ENCODE assay signal across 8 cellular contexts in genomic region chr11:67402192-67402839, GRCh38. TPM values are rescaled to one million over a fixed set of nuclear protein-coding genes. Genes with fewer than 3 reads are reported as not detected.
A peak's percentile ranks its signal among the peaks of the same experiment; 100 is the strongest.
DNase-seq lines count a peak whose midpoint lies in the region; ATAC-seq, FAIRE-seq and TF ChIP-seq lines count a peak whose summit lies in the region.
"Not testable (repeated sequence)": the region's sequence is repeated elsewhere in the genome, so short reads cannot be mapped to it uniquely, and the experiment has no call there.

No MANE protein-coding gene starts in this region.

- not testable (repeated sequence) for ATAC-seq in T-cell (replicated peaks in 1 of 4); HepG2

- not testable (repeated sequence) for H3K27me3 Mint-ChIP-seq in Caco-2 (ENCODE audit: insufficient read depth, unreplicated experiment); T-cell

- in situ Hi-C loops in HepG2 (cut with HindIII; ENCODE audit: extremely low pct_ligation_motif_present, low pct_unique_long_range_greater_than_20kb), result loop anchor here (5.0 kb wide), 2 partner anchors 65 to 105 kb away; partner anchors contain the start of genes CDK2AP2, PITPNM1 and TMEM134

- H3K27ac Mint-ChIP-seq in Caco-2 (ENCODE audit: unreplicated experiment), result peak overlapping the region; percentile 74
- H3K27ac Mint-ChIP-seq in T-cell, result peak overlapping the region; percentile 96

- peaks cover 42% of the 10 kb centered on the region for H4K20me1 ChIP-seq in Loucy (ENCODE audit: insufficient read depth, low read length, poor library complexity, severe bottlenecking)
- H4K20me1 ChIP-seq in HepG2 (ENCODE audit: insufficient read depth, low read length), result not testable (repeated sequence)

- not testable (repeated sequence) for H3F3A ChIP-seq in Loucy (ENCODE audit: low read depth)

- not testable (repeated sequence) for H3K4me3 Mint-ChIP-seq in Caco-2 (ENCODE audit: unreplicated experiment)
- H3K4me3 Mint-ChIP-seq in T-cell, result peak overlapping the region; percentile 74 to 97 (median 96)

- not testable (repeated sequence) for H3K9me3 Mint-ChIP-seq in Caco-2 (ENCODE audit: unreplicated experiment); T-cell

- CTCF ChIA-PET in Caco-2 (lab: Charles Lee), result interaction anchor here (0.5 to 2.5 kb wide), 30 partner anchors 10 to 546 kb away, joined by 3 to 73 read pairs (median 10); partner anchors contain the start of genes AIP, CARNS1, CLCF1 and CORO1B
- CTCF ChIA-PET in T-cell (lab: Charles Lee), result interaction anchor here in 1 of 2 donors (0.6 to 2.1 kb wide), 14 partner anchors 11 to 936 kb away, joined by 3 to 17 read pairs (median 8); partner anchors contain the start of genes AIP, POLD4, PTPRCAP and RAD9A
- CTCF ChIA-PET in HepG2 (lab: Yijun Ruan, JAX; ENCODE audit: low intra/inter-chr PET ratio, low total read pairs), result interaction anchor here (1.0 kb wide), 2 partner anchors 81 to 104 kb away, joined by 3 to 6 read pairs; partner anchors contain the start of genes AIP and PITPNM1

- H3K4me2 ChIP-seq in Loucy (ENCODE audit: low read depth, low read length, poor library complexity, severe bottlenecking), result peak overlapping the region; percentile 98
- H3K4me2 ChIP-seq in HepG2 (ENCODE audit: low read depth, low read length), result peak overlapping the region; percentile 71
- peak overlapping the region; percentile 67 for H3K4me2 ChIP-seq in parathyroid adenoma (ENCODE audit: low read length)

- H3K36me3 Mint-ChIP-seq in Caco-2 (ENCODE audit: insufficient read depth, unreplicated experiment), result peaks cover 42% of the 10 kb centered on the region
- peaks cover 19% of the 10 kb centered on the region for H3K36me3 Mint-ChIP-seq in T-cell

- H3K9ac ChIP-seq in Loucy (ENCODE audit: low read depth, low read length, poor library complexity, severe bottlenecking) (peak overlapping the region; percentile 99), HepG2 (ENCODE audit: insufficient read depth, low read depth, low read length) (peak overlapping the region; percentile 60; the same call in 1 of the 2 replicates)
- not testable (repeated sequence) for H3K9ac ChIP-seq in parathyroid adenoma

- not testable (repeated sequence) for FAIRE-seq in HepG2 (lab: Jason Lieb, UNC)

- peaks cover 15% of the 10 kb centered on the region for H3K36me3 ChIP-seq in Caco-2 (ENCODE audit: control insufficient read depth, insufficient read depth, low read length)
- peaks cover 21% of the 10 kb centered on the region; the same call in 1 of the 2 replicates for H3K36me3 ChIP-seq in Loucy (ENCODE audit: insufficient read depth, low read length)
- H3K36me3 ChIP-seq in adrenal gland (replicated peaks in 1 of 2), result peaks cover 0 to 24% of the 10 kb centered on the region in 2 donors
- peaks cover 13 to 19% of the 10 kb centered on the region in 2 experiments; a peak in 3 of 5 replicates for H3K36me3 ChIP-seq in HepG2 (replicated peaks in 1 of 2; ENCODE audit: control insufficient read depth in 1 of 2, insufficient read depth in 2 of 2, low read length in 2 of 2)
- H3K36me3 ChIP-seq in parathyroid adenoma (ENCODE audit: control insufficient read depth, insufficient read depth, low read length), result not testable (repeated sequence)
- peaks cover 21 to 24% of the 10 kb centered on the region in 2 donors for H3K36me3 ChIP-seq in thyroid gland

- H3K27ac ChIP-seq in adrenal gland (peak overlapping the region in 3 of 5 donors; percentile 36 to 99 (median 88)), epithelial cell of prostate (peak overlapping the region; percentile 88), HepG2 (ENCODE audit: extremely low read length, insufficient read depth, low read length) (peak overlapping the region; percentile 79), parathyroid adenoma (peak overlapping the region; percentile 57), thyroid gland (peak overlapping the region; percentile 24 to 85 (median 81))

- H3K79me2 ChIP-seq in Loucy (ENCODE audit: insufficient read depth, low read length), result peaks cover 92% of the 10 kb centered on the region
- peaks cover 14% of the 10 kb centered on the region for H3K79me2 ChIP-seq in HepG2 (ENCODE audit: insufficient read depth, low read length)
- not testable (repeated sequence) for H3K79me2 ChIP-seq in parathyroid adenoma

- not testable (repeated sequence) for TF ChIP-seq POLR2A in adrenal gland (IDR thresholded peaks at IDR 0.05); HepG2 (IDR thresholded peaks at IDR 0.05; ENCODE audit: insufficient read depth in 1 of 2, low read depth in 2 of 2, low read length in 2 of 2); thyroid gland (IDR thresholded peaks at IDR 0.05)

- DNase-seq in Caco-2; T-cell; epithelial cell of prostate (ENCODE audit: low read depth, low spot score); HepG2 (ENCODE audit: low spot score); thyroid gland: not testable (repeated sequence)
- DNase-seq in adrenal gland, result peak in 1 of 7 donors; percentile 45

- H3K9me2 ChIP-seq in Loucy (replicated peaks; ENCODE audit: low read depth, low read length), result not testable (repeated sequence)

- 50 to 55% (median 51%) methylated on average over 19 of the region's 19 CpGs for WGBS in adrenal gland, 4 donors
- 67% methylated on average over 18 of the region's 19 CpGs for WGBS in HepG2 (ENCODE audit: low lambda C conversion rate)
- 60 to 62% methylated on average over 19 of the region's 19 CpGs for WGBS in thyroid gland, 2 donors

- not testable (repeated sequence) for H3K4me1 Mint-ChIP-seq in Caco-2 (ENCODE audit: low read depth, unreplicated experiment)
- peaks cover 63 to 76% (median 67%) of the 10 kb centered on the region in 3 donors for H3K4me1 Mint-ChIP-seq in T-cell

- TF ChIP-seq EP300 in HepG2 (IDR thresholded peaks at IDR 0.05; ENCODE audit: low read depth in 2 of 2, low read length in 2 of 2); HepG2 (CRISPR knock-in tag; IDR thresholded peaks at IDR 0.05; ENCODE audit: borderline replicate concordance): not testable (repeated sequence)

- TF ChIP-seq RAD21 in HepG2 (CRISPR knock-in tag; IDR thresholded peaks at IDR 0.05), result not testable (repeated sequence)

- intact Hi-C loops in Caco-2 (cut with micrococcal nuclease; ENCODE audit: unreplicated experiment), result loop anchor here (1.0 to 5.0 kb wide), 3 partner anchors 19 to 105 kb away; partner anchors contain the start of genes AIP, CDK2AP2 and PITPNM1
- intact Hi-C loops in adrenal gland (cut with DNase I); HepG2 (cut with micrococcal nuclease; ENCODE audit: unreplicated experiment); thyroid gland (cut with DNase I): not testable (repeated sequence)

- H3K9me3 ChIP-seq in Caco-2; Loucy (ENCODE audit: insufficient read depth, low read depth, low read length); adrenal gland (replicated peaks in 1 of 3); HepG2 (ENCODE audit: low read length); parathyroid adenoma (ENCODE audit: control insufficient read depth, low read length); thyroid gland: not testable (repeated sequence)

- BruUV-seq in Caco-2 (replicated peaks; lab: Mats Ljungman, UMichigan) (TSS peak; percentile 44), HepG2 (replicated peaks; lab: Mats Ljungman, UMichigan) (TSS peak; percentile 89)

- TF ChIP-seq CTCF in Caco-2 (IDR thresholded peaks at IDR 0.05; ENCODE audit: insufficient read depth in 1 of 2, low read depth in 1 of 2, low read length in 1 of 2, severe bottlenecking in 1 of 2, unreplicated experiment in 1 of 2); Loucy (conservative IDR thresholded peaks at IDR 0.05; ENCODE audit: low read length); HepG2 (CRISPR knock-in tag; IDR thresholded peaks at IDR 0.05); parathyroid adenoma (IDR thresholded peaks at IDR 0.05); thyroid gland (IDR thresholded peaks at IDR 0.05): not testable (repeated sequence)
- peak in 1 of 6 experiments; percentile 10 for TF ChIP-seq CTCF in adrenal gland (IDR thresholded peaks at IDR 0.05)

- peaks cover 14% of the 10 kb centered on the region for H3K4me1 ChIP-seq in Caco-2
- peaks cover 78% of the 10 kb centered on the region for H3K4me1 ChIP-seq in Loucy (ENCODE audit: insufficient read depth, low read length, poor library complexity, severe bottlenecking)
- peaks cover 19 to 41% of the 10 kb centered on the region in 2 donors for H3K4me1 ChIP-seq in adrenal gland (replicated peaks in 1 of 2)
- H3K4me1 ChIP-seq in HepG2 (ENCODE audit: insufficient read depth, low read length), result peaks cover 58% of the 10 kb centered on the region
- H3K4me1 ChIP-seq in parathyroid adenoma, result not testable (repeated sequence)
- H3K4me1 ChIP-seq in thyroid gland, result peaks cover 37 to 59% of the 10 kb centered on the region in 2 donors

- not testable (repeated sequence) for H3K4me3 ChIP-seq in Caco-2 (ENCODE audit: low read depth, low read length)
- H3K4me3 ChIP-seq in Loucy (ENCODE audit: low read length, poor library complexity, severe bottlenecking) (peak overlapping the region; percentile 89), adrenal gland (peak overlapping the region in 1 of 4 donors; percentile 99), HepG2 (replicated peaks in 1 of 3; ENCODE audit: insufficient read depth in 1 of 3, low read depth in 2 of 3, low read length in 3 of 3) (peak overlapping the region; percentile 42 to 54 (median 51)), parathyroid adenoma (ENCODE audit: low read depth, low read length) (peak overlapping the region; percentile 37), thyroid gland (replicated peaks in 1 of 3) (peak overlapping the region in 1 of 3 donors; percentile 9)

- not testable (repeated sequence) for H2AFZ ChIP-seq in Loucy (ENCODE audit: low read length); HepG2 (ENCODE audit: low read length)
- H2AFZ ChIP-seq in parathyroid adenoma, result peak overlapping the region; percentile 73

- not testable (repeated sequence) for H3K27me3 ChIP-seq in Caco-2 (replicated peaks; ENCODE audit: control insufficient read depth, insufficient read depth, low read length); Loucy (ENCODE audit: insufficient read depth, low read length, poor library complexity, severe bottlenecking); adrenal gland; HepG2 (ENCODE audit: control insufficient read depth in 1 of 2, insufficient read depth in 2 of 2, low read length in 2 of 2); parathyroid adenoma (ENCODE audit: control insufficient read depth, insufficient read depth, low read length); thyroid gland

- POLR2A ChIA-PET in Caco-2 (lab: Charles Lee), result interaction anchor here (0.6 to 2.8 kb wide), 23 partner anchors 9 to 283 kb away, joined by 3 to 63 read pairs (median 6); partner anchors contain the start of genes AIP, GSTP1, KDM2A and POLD4
- POLR2A ChIA-PET in T-cell (lab: Charles Lee), result interaction anchor here (0.6 to 1.7 kb wide), 6 partner anchors 11 to 1747 kb away, joined by 3 to 10 read pairs (median 4); partner anchors contain the start of gene PTPRCAP (in 1 of the 2)
- POLR2A ChIA-PET in HepG2 (lab: Yijun Ruan, JAX), result interaction anchor here (0.6 to 6.2 kb wide), 26 partner anchors 10 to 171 kb away, joined by 3 to 81 read pairs (median 6); partner anchors contain the start of genes AIP, ANKRD13D, CLCF1 and CORO1B

RNA-seq across cellular contexts. Expression of gene PPP1CA, which starts 0.7 kb away (rescaled TPM):
- 384 and 389 TPM in 2 replicates for total RNA-seq in Caco-2 (2022)
- 100 to 1,000 TPM; 118 to 198 (median 186) TPM for total RNA-seq in T-cell
- total RNA-seq in adrenal gland, result 100 to 1,000 TPM; 126 to 289 (median 161) TPM
- polyA plus RNA-seq in adrenal gland, result 100 to 1,000 TPM; 105 to 140 (median 116) TPM
- total RNA-seq in HepG2 (2016; rRNA removed; fragmentation: Illumina TruSeq; extraction: Trizol), result 170 and 188 TPM in 2 replicates
- 49.0 and 62.5 TPM in 2 replicates for total RNA-seq in HepG2 (2016; cell fraction: cytosol; rRNA removed; fragmentation: Illumina TruSeq; extraction: Trizol; ENCODE audit: low read depth)
- 171 and 181 TPM in 2 replicates for total RNA-seq in HepG2 (2016; cell fraction: insoluble cytoplasmic fraction; rRNA removed; fragmentation: Illumina TruSeq; extraction: Trizol)
- total RNA-seq in HepG2 (2016; cell fraction: membrane; rRNA removed; fragmentation: Illumina TruSeq; extraction: Trizol), result 78.0 and 95.5 TPM in 2 replicates
- total RNA-seq in HepG2 (2016; cell fraction: nucleus; rRNA removed; fragmentation: Illumina TruSeq; extraction: Trizol), result 66.5 and 72.2 TPM in 2 replicates
- polyA plus RNA-seq in HepG2 (2011; rRNA removed), result 149 and 173 TPM in 2 replicates
- 212 and 274 TPM in 2 replicates for polyA plus RNA-seq in HepG2 (2011; cell fraction: cytosol; rRNA removed)
- 137 and 147 TPM in 2 replicates for polyA plus RNA-seq in HepG2 (2011; cell fraction: nucleus; rRNA removed)
- polyA plus RNA-seq in HepG2 (2012), result 91.5 and 93.8 TPM in 2 replicates
- polyA plus RNA-seq in HepG2 (2016; cell fraction: cytosol; fragmentation: Illumina TruSeq; extraction: Trizol; ENCODE audit: low read depth), result 58.1 and 67.4 TPM in 2 replicates
- polyA plus RNA-seq in HepG2 (2016; cell fraction: insoluble cytoplasmic fraction; fragmentation: Illumina TruSeq; extraction: Trizol; ENCODE audit: low read depth), result 192 and 207 TPM in 2 replicates
- 72.5 and 83.6 TPM in 2 replicates for polyA plus RNA-seq in HepG2 (2016; cell fraction: membrane; fragmentation: Illumina TruSeq; extraction: Trizol; ENCODE audit: low read depth)
- 110 and 123 TPM in 2 replicates for polyA plus RNA-seq in HepG2 (2016; cell fraction: nucleus; fragmentation: Illumina TruSeq; extraction: Trizol; ENCODE audit: insufficient read depth, low read depth)
- 209 and 295 TPM in 2 replicates for polyA minus RNA-seq in HepG2 (2011; rRNA and poly(A)+ RNA removed; ENCODE audit: low replicate concordance)
- polyA minus RNA-seq in HepG2 (2011; cell fraction: cytosol; rRNA and poly(A)+ RNA removed), result 83.6 and 84.9 TPM in 2 replicates
- polyA minus RNA-seq in HepG2 (2011; cell fraction: nucleus; rRNA and poly(A)+ RNA removed), result 31.7 and 34.7 TPM in 2 replicates
- total RNA-seq in thyroid gland, result 100 to 1,000 TPM; 164 to 216 (median 191) TPM

RNA-seq across cellular contexts. Expression of gene TBC1D10C, which starts 1.6 kb away (rescaled TPM):
- total RNA-seq in Caco-2 (2022), result 0.26 TPM in 1 of 2 replicates, not detected in the other
- 100 to 1,000 TPM; 288 to 449 (median 436) TPM for total RNA-seq in T-cell
- 1 to 10 TPM in 6 of 8 donors, under 1 TPM in 1, not detected in 1; 0.49 to 9.1 (median 3.7) TPM for total RNA-seq in adrenal gland
- 10 to 100 TPM in 1 of 3 donors, 1 to 10 TPM in 1, under 1 TPM in 1; 0.35 to 16.5 (median 4.6) TPM for polyA plus RNA-seq in adrenal gland
- total RNA-seq in HepG2 (2016; rRNA removed; fragmentation: Illumina TruSeq; extraction: Trizol), result 0.81 and 1.0 TPM in 2 replicates
- 0.44 and 0.81 TPM in 2 replicates for total RNA-seq in HepG2 (2016; cell fraction: cytosol; rRNA removed; fragmentation: Illumina TruSeq; extraction: Trizol; ENCODE audit: low read depth)
- total RNA-seq in HepG2 (2016; cell fraction: insoluble cytoplasmic fraction; rRNA removed; fragmentation: Illumina TruSeq; extraction: Trizol), result 0.92 and 1.1 TPM in 2 replicates
- 0.45 and 0.59 TPM in 2 replicates for total RNA-seq in HepG2 (2016; cell fraction: membrane; rRNA removed; fragmentation: Illumina TruSeq; extraction: Trizol)
- total RNA-seq in HepG2 (2016; cell fraction: nucleus; rRNA removed; fragmentation: Illumina TruSeq; extraction: Trizol), result 0.50 and 0.84 TPM in 2 replicates
- polyA plus RNA-seq in HepG2 (2011; rRNA removed), result 1.8 and 2.8 TPM in 2 replicates
- polyA plus RNA-seq in HepG2 (2011; cell fraction: cytosol; rRNA removed), result 1.3 and 2.7 TPM in 2 replicates
- 26.5 and 39.6 TPM in 2 replicates for polyA plus RNA-seq in HepG2 (2011; cell fraction: nucleus; rRNA removed)
- polyA plus RNA-seq in HepG2 (2012), result 0.97 and 2.1 TPM in 2 replicates
- polyA plus RNA-seq in HepG2 (2016; cell fraction: cytosol; fragmentation: Illumina TruSeq; extraction: Trizol; ENCODE audit: low read depth), result 0.19 and 0.28 TPM in 2 replicates
- polyA plus RNA-seq in HepG2 (2016; cell fraction: insoluble cytoplasmic fraction; fragmentation: Illumina TruSeq; extraction: Trizol; ENCODE audit: low read depth), result 0.60 and 1.1 TPM in 2 replicates
- 0.57 and 0.73 TPM in 2 replicates for polyA plus RNA-seq in HepG2 (2016; cell fraction: membrane; fragmentation: Illumina TruSeq; extraction: Trizol; ENCODE audit: low read depth)
- polyA plus RNA-seq in HepG2 (2016; cell fraction: nucleus; fragmentation: Illumina TruSeq; extraction: Trizol; ENCODE audit: insufficient read depth, low read depth), result 2.9 and 3.4 TPM in 2 replicates
- polyA minus RNA-seq in HepG2 (2011; rRNA and poly(A)+ RNA removed; ENCODE audit: low replicate concordance), result 2.2 TPM in 1 of 2 replicates, not detected in the other
- polyA minus RNA-seq in HepG2 (2011; cell fraction: cytosol; rRNA and poly(A)+ RNA removed), result 0.59 and 0.88 TPM in 2 replicates
- 2.3 and 3.4 TPM in 2 replicates for polyA minus RNA-seq in HepG2 (2011; cell fraction: nucleus; rRNA and poly(A)+ RNA removed)
- total RNA-seq in thyroid gland, result 10 to 100 TPM in 2 of 4 donors, 1 to 10 TPM in 2; 8.8 to 16.0 (median 11.6) TPM

RNA-seq across cellular contexts. Expression of gene RAD9A, which starts 10.5 kb away (rescaled TPM):
- 55.1 and 63.5 TPM in 2 replicates for total RNA-seq in Caco-2 (2022)
- 10 to 100 TPM; 34.9 to 63.8 (median 56.2) TPM for total RNA-seq in T-cell
- 10 to 100 TPM in 7 of 8 donors, 1 to 10 TPM in 1; 9.1 to 29.0 (median 15.0) TPM for total RNA-seq in adrenal gland
- 10 to 100 TPM in 2 of 3 donors, 1 to 10 TPM in 1; 5.4 to 57.7 (median 36.2) TPM for polyA plus RNA-seq in adrenal gland
- 6.1 and 10.1 TPM in 2 replicates for total RNA-seq in HepG2 (2016; rRNA removed; fragmentation: Illumina TruSeq; extraction: Trizol)
- 4.1 and 5.9 TPM in 2 replicates for total RNA-seq in HepG2 (2016; cell fraction: cytosol; rRNA removed; fragmentation: Illumina TruSeq; extraction: Trizol; ENCODE audit: low read depth)
- total RNA-seq in HepG2 (2016; cell fraction: insoluble cytoplasmic fraction; rRNA removed; fragmentation: Illumina TruSeq; extraction: Trizol), result 5.8 and 13.4 TPM in 2 replicates
- total RNA-seq in HepG2 (2016; cell fraction: membrane; rRNA removed; fragmentation: Illumina TruSeq; extraction: Trizol), result 4.4 and 5.5 TPM in 2 replicates
- 14.1 and 16.4 TPM in 2 replicates for total RNA-seq in HepG2 (2016; cell fraction: nucleus; rRNA removed; fragmentation: Illumina TruSeq; extraction: Trizol)
- 14.7 and 15.7 TPM in 2 replicates for polyA plus RNA-seq in HepG2 (2011; rRNA removed)
- 4.4 and 7.5 TPM in 2 replicates for polyA plus RNA-seq in HepG2 (2011; cell fraction: cytosol; rRNA removed)
- polyA plus RNA-seq in HepG2 (2011; cell fraction: nucleus; rRNA removed), result 60.6 and 87.4 TPM in 2 replicates
- 6.9 and 9.5 TPM in 2 replicates for polyA plus RNA-seq in HepG2 (2012)
- polyA plus RNA-seq in HepG2 (2016; cell fraction: cytosol; fragmentation: Illumina TruSeq; extraction: Trizol; ENCODE audit: low read depth), result 3.7 and 4.6 TPM in 2 replicates
- polyA plus RNA-seq in HepG2 (2016; cell fraction: insoluble cytoplasmic fraction; fragmentation: Illumina TruSeq; extraction: Trizol; ENCODE audit: low read depth), result 6.4 and 7.5 TPM in 2 replicates
- 4.8 and 5.8 TPM in 2 replicates for polyA plus RNA-seq in HepG2 (2016; cell fraction: membrane; fragmentation: Illumina TruSeq; extraction: Trizol; ENCODE audit: low read depth)
- polyA plus RNA-seq in HepG2 (2016; cell fraction: nucleus; fragmentation: Illumina TruSeq; extraction: Trizol; ENCODE audit: insufficient read depth, low read depth), result 61.7 and 63.7 TPM in 2 replicates
- 6.7 and 12.7 TPM in 2 replicates for polyA minus RNA-seq in HepG2 (2011; rRNA and poly(A)+ RNA removed; ENCODE audit: low replicate concordance)
- polyA minus RNA-seq in HepG2 (2011; cell fraction: cytosol; rRNA and poly(A)+ RNA removed), result 1.9 and 4.6 TPM in 2 replicates
- 11.1 TPM in 2 replicates for polyA minus RNA-seq in HepG2 (2011; cell fraction: nucleus; rRNA and poly(A)+ RNA removed)
- total RNA-seq in thyroid gland, result 10 to 100 TPM; 22.7 to 38.0 (median 31.0) TPM

RNA-seq across cellular contexts. Expression of gene CARNS1, which starts 13.2 kb away (rescaled TPM):
- total RNA-seq in Caco-2 (2022) (0.09 and 0.28 TPM in 2 replicates), T-cell (10 to 100 TPM in 2 of 5 donors, 1 to 10 TPM in 3; 5.5 to 19.1 (median 9.8) TPM), adrenal gland (under 1 TPM in 7 of 8 donors, not detected in 1; 0.10 to 0.80 (median 0.32) TPM), HepG2 (2016; rRNA removed; fragmentation: Illumina TruSeq; extraction: Trizol) (not detected in 2 replicates), thyroid gland (1 to 10 TPM; 3.8 to 9.8 (median 5.9) TPM)
- polyA plus RNA-seq in adrenal gland (under 1 TPM; 0.37 to 0.56 (median 0.51) TPM), HepG2 (2011; rRNA removed) (0.01 TPM in 1 of 2 replicates, not detected in the other)
- not detected in 2 replicates for total RNA-seq in HepG2 (2016; cell fraction: cytosol; rRNA removed; fragmentation: Illumina TruSeq; extraction: Trizol; ENCODE audit: low read depth)
- not detected in 2 replicates for total RNA-seq in HepG2 (2016; cell fraction: insoluble cytoplasmic fraction; rRNA removed; fragmentation: Illumina TruSeq; extraction: Trizol)
- total RNA-seq in HepG2 (2016; cell fraction: membrane; rRNA removed; fragmentation: Illumina TruSeq; extraction: Trizol), result not detected in 2 replicates
- not detected in 2 replicates for total RNA-seq in HepG2 (2016; cell fraction: nucleus; rRNA removed; fragmentation: Illumina TruSeq; extraction: Trizol)
- 0.01 TPM in 1 of 2 replicates, not detected in the other for polyA plus RNA-seq in HepG2 (2011; cell fraction: cytosol; rRNA removed)
- not detected in 2 replicates for polyA plus RNA-seq in HepG2 (2011; cell fraction: nucleus; rRNA removed)
- 0.04 TPM in 1 of 2 replicates, not detected in the other for polyA plus RNA-seq in HepG2 (2012)
- not detected in 2 replicates for polyA plus RNA-seq in HepG2 (2016; cell fraction: cytosol; fragmentation: Illumina TruSeq; extraction: Trizol; ENCODE audit: low read depth)
- polyA plus RNA-seq in HepG2 (2016; cell fraction: insoluble cytoplasmic fraction; fragmentation: Illumina TruSeq; extraction: Trizol; ENCODE audit: low read depth), result not detected in 2 replicates
- polyA plus RNA-seq in HepG2 (2016; cell fraction: membrane; fragmentation: Illumina TruSeq; extraction: Trizol; ENCODE audit: low read depth), result not detected in 2 replicates
- not detected in 2 replicates for polyA plus RNA-seq in HepG2 (2016; cell fraction: nucleus; fragmentation: Illumina TruSeq; extraction: Trizol; ENCODE audit: insufficient read depth, low read depth)
- 0.05 and 0.12 TPM in 2 replicates for polyA minus RNA-seq in HepG2 (2011; rRNA and poly(A)+ RNA removed; ENCODE audit: low replicate concordance)
- polyA minus RNA-seq in HepG2 (2011; cell fraction: cytosol; rRNA and poly(A)+ RNA removed), result not detected in 2 replicates
- not detected in 2 replicates for polyA minus RNA-seq in HepG2 (2011; cell fraction: nucleus; rRNA and poly(A)+ RNA removed)

RNA-seq across cellular contexts. Expression of gene RPS6KB2, which starts 26.0 kb away (rescaled TPM):
- 109 and 116 TPM in 2 replicates for total RNA-seq in Caco-2 (2022)
- 10 to 100 TPM; 60.3 to 88.0 (median 81.9) TPM for total RNA-seq in T-cell
- total RNA-seq in adrenal gland, result 10 to 100 TPM; 37.4 to 96.6 (median 50.0) TPM
- polyA plus RNA-seq in adrenal gland, result 100 to 1,000 TPM in 1 of 3 donors, 10 to 100 TPM in 2; 36.6 to 111 (median 78.6) TPM
- 35.3 and 54.8 TPM in 2 replicates for total RNA-seq in HepG2 (2016; rRNA removed; fragmentation: Illumina TruSeq; extraction: Trizol)
- 168 and 174 TPM in 2 replicates for total RNA-seq in HepG2 (2016; cell fraction: cytosol; rRNA removed; fragmentation: Illumina TruSeq; extraction: Trizol; ENCODE audit: low read depth)
- total RNA-seq in HepG2 (2016; cell fraction: insoluble cytoplasmic fraction; rRNA removed; fragmentation: Illumina TruSeq; extraction: Trizol), result 32.3 and 55.5 TPM in 2 replicates
- total RNA-seq in HepG2 (2016; cell fraction: membrane; rRNA removed; fragmentation: Illumina TruSeq; extraction: Trizol), result 208 and 210 TPM in 2 replicates
- total RNA-seq in HepG2 (2016; cell fraction: nucleus; rRNA removed; fragmentation: Illumina TruSeq; extraction: Trizol), result 30.9 and 37.1 TPM in 2 replicates
- polyA plus RNA-seq in HepG2 (2011; rRNA removed), result 52.9 and 59.2 TPM in 2 replicates
- polyA plus RNA-seq in HepG2 (2011; cell fraction: cytosol; rRNA removed), result 53.5 and 73.0 TPM in 2 replicates
- 93.3 and 107 TPM in 2 replicates for polyA plus RNA-seq in HepG2 (2011; cell fraction: nucleus; rRNA removed)
- 29.0 and 33.0 TPM in 2 replicates for polyA plus RNA-seq in HepG2 (2012)
- polyA plus RNA-seq in HepG2 (2016; cell fraction: cytosol; fragmentation: Illumina TruSeq; extraction: Trizol; ENCODE audit: low read depth), result 249 TPM in 2 replicates
- polyA plus RNA-seq in HepG2 (2016; cell fraction: insoluble cytoplasmic fraction; fragmentation: Illumina TruSeq; extraction: Trizol; ENCODE audit: low read depth), result 40.0 and 51.3 TPM in 2 replicates
- 229 and 244 TPM in 2 replicates for polyA plus RNA-seq in HepG2 (2016; cell fraction: membrane; fragmentation: Illumina TruSeq; extraction: Trizol; ENCODE audit: low read depth)
- polyA plus RNA-seq in HepG2 (2016; cell fraction: nucleus; fragmentation: Illumina TruSeq; extraction: Trizol; ENCODE audit: insufficient read depth, low read depth), result 58.6 and 65.2 TPM in 2 replicates
- polyA minus RNA-seq in HepG2 (2011; rRNA and poly(A)+ RNA removed; ENCODE audit: low replicate concordance), result 70.8 and 120 TPM in 2 replicates
- 23.5 and 24.7 TPM in 2 replicates for polyA minus RNA-seq in HepG2 (2011; cell fraction: cytosol; rRNA and poly(A)+ RNA removed)
- 27.9 and 33.3 TPM in 2 replicates for polyA minus RNA-seq in HepG2 (2011; cell fraction: nucleus; rRNA and poly(A)+ RNA removed)
- 100 to 1,000 TPM in 1 of 4 donors, 10 to 100 TPM in 3; 44.1 to 102 (median 62.2) TPM for total RNA-seq in thyroid gland

Comparison
In these comparisons a context has a peak if more than half of its experiments do, and no peak if none do; other contexts are left out.
1. RNA of gene TBC1D10C, which starts 1.6 kb away (total RNA-seq): 288 to 449 TPM in T-cell; 8.8 to 16.0 TPM in thyroid gland, 0.49 to 9.1 TPM in adrenal gland, 0.44 to 1.1 TPM in HepG2 and 0.26 TPM in Caco-2; every median in the first group is over 10 times any median in the second.
2. Peak in every context shown above with its lines, with median percentiles within 50 percentile points of each other: H3K4me2 ChIP-seq and H3K27ac ChIP-seq.